ENCODE assay signal across 9 cellular contexts in genomic region chr7:17123020-17123419, GRCh38.
DNase-seq lines count a peak whose midpoint lies in the region; ATAC-seq and TF ChIP-seq lines count a peak whose summit lies in the region.
"Had no signal": no experiment of that assay in that cellular context is flagged by ENCODE, and none has a peak within 500 bp of the region (broad histone marks: within the 10 kb centered on the region; RNA-seq: fewer than 3 reads in every experiment).

No MANE protein-coding gene starts in this region.

- H3K27ac ChIP-seq in substantia nigra (ENCODE audit: low read depth, low read length, poor library complexity, severe bottlenecking) = no peak overlapping the region

- TF ChIP-seq CTCF in GM12865 (IDR thresholded peaks at IDR 0.05; ENCODE audit: insufficient read depth, low read depth, low read length, missing control alignments) = no peak

- peak; percentile 47 for ATAC-seq in HG02623 (IDR thresholded peaks at IDR 0.05; ENCODE audit: unreplicated experiment)

- peak; percentile 29 for DNase-seq in GM12865 (ENCODE audit: low read depth)
- DNase-seq in SK-MEL-5 (ENCODE audit: low read depth, low spot score) = peak; percentile 23
- peak; percentile 47 for DNase-seq in medulla oblongata (ENCODE audit: extremely low spot score)
- no peak for DNase-seq in stimulated activated CD8-positive, alpha-beta memory T cell treated with anti-CD3 and anti-CD28 coated beads, Interleukin-4, amount 100 ng/mL, for 48 hours
- no peak for DNase-seq in stimulated activated CD4-positive, alpha-beta T cell treated with anti-CD3 and anti-CD28 coated beads, Interleukin-2, amount 100 ng/mL, for 48 hours
- no peak for DNase-seq in stimulated activated CD4-positive, alpha-beta T cell treated with anti-CD3 and anti-CD28 coated beads, Interleukin-2, amount 100 ng/mL, for 24 hours
- DNase-seq in substantia nigra (lab: John Stamatoyannopoulos, UW) = no peak
- DNase-seq: NCI-H1930 had no signal

- no peak overlapping the region for H3K4me3 ChIP-seq in GM12865 (ENCODE audit: low read depth, low read length)

- in situ Hi-C loops in SK-MEL-5 (cut with HindIII; ENCODE audit: low pct_unique_long_range_greater_than_20kb, low sequenced_read_pairs) = no loop called here

Comparison
In these comparisons a context has a peak if more than half of its experiments do, and no peak if none do; other contexts are left out.
1. DNase-seq: peak in GM12865 (single experiment), SK-MEL-5 (single experiment) and medulla oblongata (single experiment); none in stimulated activated CD8-positive, alpha-beta memory T cell treated with anti-CD3 and anti-CD28 coated beads, Interleukin-4, amount 100 ng/mL, for 48 hours (single experiment), stimulated activated CD4-positive, alpha-beta T cell treated with anti-CD3 and anti-CD28 coated beads, Interleukin-2, amount 100 ng/mL, for 48 hours (0 of 2), stimulated activated CD4-positive, alpha-beta T cell treated with anti-CD3 and anti-CD28 coated beads, Interleukin-2, amount 100 ng/mL, for 24 hours (0 of 2) and substantia nigra (0 of 49).